1 cellular context compared by ENCODE assay signal in the genomic region with DNA sequence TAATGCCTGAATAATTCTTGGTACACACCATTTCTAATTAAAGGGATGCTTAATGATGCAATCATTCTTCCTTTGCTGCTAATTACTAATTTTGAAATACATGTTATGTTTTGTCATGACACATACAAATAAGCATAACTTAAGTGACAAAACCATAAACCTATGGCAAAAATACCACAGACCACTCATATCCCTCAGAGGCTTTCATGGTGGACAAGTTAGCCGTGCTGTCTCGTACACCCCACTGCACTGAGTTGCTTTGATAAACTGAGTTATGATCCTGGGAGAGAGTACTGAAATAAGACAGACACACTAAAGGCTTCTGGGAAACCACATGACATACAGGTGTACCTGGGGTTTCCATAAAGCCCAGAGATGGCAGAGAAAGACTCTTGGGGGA.
TF ChIP-seq lines count a peak whose summit lies in the region.

No MANE protein-coding gene starts in this region.

TF ChIP-seq in IMR-90, 13 proteins besides CTCF, POLR2A, EP300 and RAD21:
- TF ChIP-seq SMC3 (IDR thresholded peaks at IDR 0.05; ENCODE audit: low read depth, low read length): no peak
- no peak for TF ChIP-seq RCOR1 (IDR thresholded peaks at IDR 0.05; ENCODE audit: insufficient replicate concordance, low read length)
- no peak for TF ChIP-seq BHLHE40 (IDR thresholded peaks at IDR 0.05; ENCODE audit: low read depth, low read length)
- TF ChIP-seq MXI1 (IDR thresholded peaks at IDR 0.05; ENCODE audit: borderline replicate concordance, low read depth, low read length): no peak
- TF ChIP-seq, protein P1, sequence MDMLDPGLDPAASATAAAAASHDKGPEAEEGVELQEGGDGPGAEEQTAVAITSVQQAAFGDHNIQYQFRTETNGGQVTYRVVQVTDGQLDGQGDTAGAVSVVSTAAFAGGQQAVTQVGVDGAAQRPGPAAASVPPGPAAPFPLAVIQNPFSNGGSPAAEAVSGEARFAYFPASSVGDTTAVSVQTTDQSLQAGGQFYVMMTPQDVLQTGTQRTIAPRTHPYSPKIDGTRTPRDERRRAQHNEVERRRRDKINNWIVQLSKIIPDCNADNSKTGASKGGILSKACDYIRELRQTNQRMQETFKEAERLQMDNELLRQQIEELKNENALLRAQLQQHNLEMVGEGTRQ (IDR thresholded peaks at IDR 0.05; ENCODE audit: low read depth, low read length): no peak
- TF ChIP-seq CEBPB (IDR thresholded peaks at IDR 0.05; ENCODE audit: low read depth, low read length): peak; percentile 28; the same call in 1 of the 2 replicates
- no peak for TF ChIP-seq CHD1 (IDR thresholded peaks at IDR 0.05; ENCODE audit: low read depth, low read length)
